8 cellular contexts compared by ENCODE assay signal in genomic region chr12:122265931-122266771, GRCh38. TPM values are rescaled to one million over a fixed set of nuclear protein-coding genes. Genes with fewer than 3 reads are reported as not detected.
DNase-seq lines count a peak whose midpoint lies in the region; ATAC-seq lines count a peak whose summit lies in the region.

VPS33A (minus strand) TSS chr12:122266494; CDS start chr12:122266408, 86 bp downstream.

- ATAC-seq in GM19372 (IDR thresholded peaks at IDR 0.05; ENCODE audit: low read depth, unreplicated experiment) (peak; percentile 88), HG03521 (IDR thresholded peaks at IDR 0.05; ENCODE audit: unreplicated experiment) (peak; percentile 88), left colon (peak; percentile 94)

- intact Hi-C loops in left colon (cut with DNase I, micrococcal nuclease), result no loop called here

- DNase-seq in C1 segment of cervical spinal cord (lab: John Stamatoyannopoulos, UW) (peak; percentile 57 to 100 (median 92)), NCI-H748 (lab: John Stamatoyannopoulos, UW; ENCODE audit: unreplicated experiment) (peak; percentile 99), dedifferentiated amniotic fluid mesenchymal stem cell (ENCODE audit: extremely low spot score) (peak; percentile 95), left colon (peak; percentile 96 to 98)
- peak; percentile 89 for DNase-seq in activated CD4-positive, alpha-beta T cell treated with anti-CD3 and anti-CD28 coated beads, Interleukin-2, amount 50 U/mL, for 1 hour
- peak; percentile 85 to 92 for DNase-seq in stimulated activated CD4-positive, alpha-beta T cell treated with anti-CD3 and anti-CD28 coated beads, Interleukin-1b, Interleukin-23, amount 100 ng/mL, for 4 hours (ENCODE audit: low read depth in 2 of 2)

RNA-seq across cellular contexts. Expression of gene VPS33A, which starts in this region (rescaled TPM):
- total RNA-seq in left colon, result 10 to 100 TPM; 20.5 to 21.4 TPM

Comparison
In these comparisons a context has a peak if more than half of its experiments do, and no peak if none do; other contexts are left out.
1. Peak in every context shown above with its lines: DNase-seq and ATAC-seq.